In genomic region chr2:158835431-158835830, GRCh38 we compare ENCODE assay signal across 21 cellular contexts. TPM values are rescaled to one million over a fixed set of nuclear protein-coding genes. Genes with fewer than 3 reads are reported as not detected.
A peak's percentile ranks its signal among the peaks of the same experiment; 100 is the strongest.
DNase-seq lines count a peak whose midpoint lies in the region; ATAC-seq and TF ChIP-seq lines count a peak whose summit lies in the region.
"Had no signal": no experiment of that assay in that cellular context is flagged by ENCODE, and none has a peak within 500 bp of the region (broad histone marks: within the 10 kb centered on the region; RNA-seq: fewer than 3 reads in every experiment).

No MANE protein-coding gene starts in this region.

- no peak for TF ChIP-seq CTCF in GM12865 (IDR thresholded peaks at IDR 0.05; ENCODE audit: insufficient read depth, low read depth, low read length, missing control alignments)
- no peak for TF ChIP-seq CTCF in NB4 (IDR thresholded peaks at IDR 0.05; ENCODE audit: low read depth, low read length)
- TF ChIP-seq CTCF in fibroblast of mammary gland (conservative IDR thresholded peaks at IDR 0.05; ENCODE audit: control insufficient read depth, insufficient read depth, low read depth, low read length): no peak
- TF ChIP-seq CTCF in spleen (IDR thresholded peaks at IDR 0.05 in 8 of 11, conservative IDR thresholded peaks at IDR 0.05 in 3 of 11): no peak

- no peak for TF ChIP-seq POLR2A in NB4 (IDR thresholded peaks at IDR 0.05; ENCODE audit: extremely low read depth, insufficient read length)
- no peak for TF ChIP-seq POLR2A in spleen (IDR thresholded peaks at IDR 0.05)

- H3K9me3 ChIP-seq in spleen: no peaks in the 10 kb centered on the region
- H3K9me3 ChIP-seq: BE2C, Caco-2, SJSA1 had no signal

- intact Hi-C loops in spleen (cut with DNase I; ENCODE audit: low total_unique reads): no loop called here

- H3K4me3 ChIP-seq in GM12865 (ENCODE audit: low read depth, low read length) (no peak overlapping the region), NB4 (ENCODE audit: low read depth, low read length) (no peak overlapping the region), fibroblast of mammary gland (ENCODE audit: control insufficient read depth, low read depth, low read length) (no peak overlapping the region), spleen (no peak overlapping the region)
- H3K4me3 ChIP-seq: SJSA1 had no signal

- 72 to 97% (median 85%) methylated on average over 3 of the region's 3 CpGs for WGBS in spleen, 5 donors

- no peaks in the 10 kb centered on the region for H3K36me3 ChIP-seq in spleen
- H3K36me3 ChIP-seq: BE2C, SJSA1 had no signal

- DNase-seq in GM12865 (ENCODE audit: low read depth): peak; percentile 7
- peak; percentile 15 for DNase-seq in NB4 (ENCODE audit: low read depth)
- DNase-seq in fibroblast of mammary gland (ENCODE audit: low read depth): peak; percentile 55
- no peak for DNase-seq in stimulated activated CD4-positive, alpha-beta T cell treated with anti-CD3 and anti-CD28 coated beads, Interleukin-12 subunit alpha, Interleukin-12 subunit beta, amount 100 ng/mL, for 4 hours
- DNase-seq in spleen: no peak
- no peak for DNase-seq in AG08395 (ENCODE audit: low spot score)
- DNase-seq: BE2C; Caco-2; CD4-positive, alpha-beta T cell; DMS53; EL; H9; KBM-7; NCI-H1092 treated with DMSO at 0.1 percent for 48 hours; NCI-H146; NCI-H2029 treated with DMSO at 0.1 percent for 48 hours; NCI-H2171; NCI-H526 had no signal

- H3K27ac ChIP-seq in spleen: no peak overlapping the region
- H3K27ac ChIP-seq: SJSA1 had no signal

- peak; percentile 41 for ATAC-seq in HG02870 (IDR thresholded peaks at IDR 0.05; ENCODE audit: unreplicated experiment)

- H3K27me3 ChIP-seq in spleen (replicated peaks in 1 of 7): peaks cover 0 to 3% (median 0%) of the 10 kb centered on the region in 7 donors
- H3K27me3 ChIP-seq: BE2C had no signal

- H3K4me1 ChIP-seq in spleen: no peaks in the 10 kb centered on the region
- H3K4me1 ChIP-seq: BE2C, SJSA1 had no signal

RNA-seq across cellular contexts. Expression of gene DAPL1, which starts 40.3 kb away (rescaled TPM):
- total RNA-seq in spleen: under 1 TPM in 1 of 7 donors, not detected in 6; 0.73 TPM
- 1 to 10 TPM in 1 of 3 donors, under 1 TPM in 1, not detected in 1; 0.21 to 4.1 TPM for polyA plus RNA-seq in spleen
- total RNA-seq: A172; Caco-2; CD4-positive, alpha-beta T cell; H9; SJSA1 had no signal

Comparison
In these comparisons a context has a peak if more than half of its experiments do, and no peak if none do; other contexts are left out.
1. DNase-seq: peak in GM12865 (single experiment), NB4 (single experiment) and fibroblast of mammary gland (single experiment); none in stimulated activated CD4-positive, alpha-beta T cell treated with anti-CD3 and anti-CD28 coated beads, Interleukin-12 subunit alpha, Interleukin-12 subunit beta, amount 100 ng/mL, for 4 hours (single experiment), spleen (single experiment) and AG08395 (single experiment).